Comparison of ENCODE assay signal across 9 cellular contexts in genomic region chr22:40651057-40651456, GRCh38. TPM values are rescaled to one million over a fixed set of nuclear protein-coding genes. Genes with fewer than 3 reads are reported as not detected.
DNase-seq lines count a peak whose midpoint lies in the region; ATAC-seq and TF ChIP-seq lines count a peak whose summit lies in the region.
"Had no signal": no experiment of that assay in that cellular context is flagged by ENCODE, and none has a peak within 500 bp of the region (broad histone marks: within the 10 kb centered on the region; RNA-seq: fewer than 3 reads in every experiment).

No MANE protein-coding gene starts in this region.

- no peak for ATAC-seq in CD4-positive, CD25-positive, alpha-beta regulatory T cell (ENCODE audit: low read depth in 2 of 2)
- ATAC-seq in psoas muscle (no peak), HG02870 (IDR thresholded peaks at IDR 0.05; ENCODE audit: unreplicated experiment) (no peak)

- no peaks in the 10 kb centered on the region for H3K27me3 Mint-ChIP-seq in CD4-positive, CD25-positive, alpha-beta regulatory T cell
- H3K27me3 Mint-ChIP-seq: stimulated activated naive B cell treated with anti-CD40 and anti-IgM and Interleukin-4, amounts not matched to agents 10 μg/mL and 1 μg/mL and 100 μg/mL, for 72 hours had no signal

- TF ChIP-seq CTCF in epithelial cell of proximal tubule (conservative IDR thresholded peaks at IDR 0.05; ENCODE audit: low read depth, low read length) (no peak), psoas muscle (IDR thresholded peaks at IDR 0.05) (no peak)

- H3K9me3 Mint-ChIP-seq in CD4-positive, CD25-positive, alpha-beta regulatory T cell = no peaks in the 10 kb centered on the region
- H3K9me3 Mint-ChIP-seq: stimulated activated naive B cell treated with anti-CD40 and anti-IgM and Interleukin-4, amounts not matched to agents 10 μg/mL and 1 μg/mL and 100 μg/mL, for 72 hours had no signal

- H3K27ac ChIP-seq in CD4-positive, CD25-positive, alpha-beta regulatory T cell (ENCODE audit: insufficient read depth, low read length, poor library complexity, severe bottlenecking) = peak overlapping the region; percentile 65
- peak overlapping the region; percentile 96 for H3K27ac ChIP-seq in psoas muscle

- H3K36me3 Mint-ChIP-seq in CD4-positive, CD25-positive, alpha-beta regulatory T cell = no peaks in the 10 kb centered on the region
- H3K36me3 Mint-ChIP-seq: stimulated activated naive B cell treated with anti-CD40 and anti-IgM and Interleukin-4, amounts not matched to agents 10 μg/mL and 1 μg/mL and 100 μg/mL, for 72 hours had no signal

- no peak for DNase-seq in CD4-positive, CD25-positive, alpha-beta regulatory T cell
- no peak for DNase-seq in NT2/D1 (ENCODE audit: low read depth, low spot score)
- DNase-seq in epithelial cell of proximal tubule (ENCODE audit: low read depth) = no peak
- no peak for DNase-seq in psoas muscle
- DNase-seq in NCI-H524 treated with DMSO at 0.1 percent for 48 hours (lab: John Stamatoyannopoulos, UW) = no peak
- no peak for DNase-seq in NCI-H526 treated with DMSO at 0.1 percent for 48 hours (lab: John Stamatoyannopoulos, UW)
- DNase-seq in GM19238 (ENCODE audit: insufficient read length, low spot score) = no peak

- H3K9me3 ChIP-seq in CD4-positive, CD25-positive, alpha-beta regulatory T cell (ENCODE audit: control insufficient read depth in 2 of 2, low read length in 2 of 2) = no peaks in the 10 kb centered on the region
- H3K9me3 ChIP-seq in NT2/D1 (ENCODE audit: insufficient read depth, low read length) (no peaks in the 10 kb centered on the region), psoas muscle (no peaks in the 10 kb centered on the region)

- peak overlapping the region; percentile 54 for H3K9ac ChIP-seq in NT2/D1 (ENCODE audit: insufficient read length, low read depth)

- peak overlapping the region in 1 of 4 donors; percentile 93 for H3K4me3 Mint-ChIP-seq in CD4-positive, CD25-positive, alpha-beta regulatory T cell

- intact Hi-C loops in psoas muscle (cut with DNase I) = no loop called here

- peaks cover 4 to 15% (median 9%) of the 10 kb centered on the region in 4 donors for H3K4me1 Mint-ChIP-seq in CD4-positive, CD25-positive, alpha-beta regulatory T cell

- 66 to 82% (median 74%) methylated on average over 2 of the region's 2 CpGs for WGBS in psoas muscle, 3 donors

- peak overlapping the region; percentile 55 for H3K4me3 ChIP-seq in CD4-positive, CD25-positive, alpha-beta regulatory T cell (ENCODE audit: low read depth, low read length)
- H3K4me3 ChIP-seq in NT2/D1 (ENCODE audit: insufficient read length, low read depth) (peak overlapping the region; percentile 9), epithelial cell of proximal tubule (ENCODE audit: low read depth, low read length) (peak overlapping the region; percentile 67), psoas muscle (peak overlapping the region; percentile 77)

- peaks cover 6% of the 10 kb centered on the region for H3K4me1 ChIP-seq in CD4-positive, CD25-positive, alpha-beta regulatory T cell (ENCODE audit: control insufficient read depth, insufficient read depth, low read length, poor library complexity, severe bottlenecking)
- peaks cover 11% of the 10 kb centered on the region for H3K4me1 ChIP-seq in NT2/D1 (ENCODE audit: insufficient read depth, insufficient read length)
- H3K4me1 ChIP-seq in psoas muscle = peaks cover 38% of the 10 kb centered on the region

- no peaks in the 10 kb centered on the region for H3K36me3 ChIP-seq in CD4-positive, CD25-positive, alpha-beta regulatory T cell (ENCODE audit: control insufficient read depth, insufficient read depth, low read length)
- H3K36me3 ChIP-seq in NT2/D1 (ENCODE audit: insufficient read depth, insufficient read length, low read length) = no peaks in the 10 kb centered on the region
- no peaks in the 10 kb centered on the region for H3K36me3 ChIP-seq in psoas muscle (ENCODE audit: insufficient read depth in 1 of 2, low read depth in 1 of 2)

- H3K27me3 ChIP-seq in CD4-positive, CD25-positive, alpha-beta regulatory T cell (ENCODE audit: control insufficient read depth, insufficient read depth, low read length) = no peaks in the 10 kb centered on the region
- H3K27me3 ChIP-seq in NT2/D1 (ENCODE audit: insufficient read depth, insufficient read length) = no peaks in the 10 kb centered on the region
- H3K27me3 ChIP-seq in psoas muscle (ENCODE audit: insufficient read depth in 3 of 3, low read length in 2 of 3) = no peaks in the 10 kb centered on the region

- H3K27ac Mint-ChIP-seq in CD4-positive, CD25-positive, alpha-beta regulatory T cell = peak overlapping the region; percentile 18 to 71 (median 31)

RNA-seq across cellular contexts. Expression of gene MRTFA, which starts 14.5 kb away (rescaled TPM):
- total RNA-seq in CD4-positive, CD25-positive, alpha-beta regulatory T cell = 94.5 TPM
- polyA plus RNA-seq in CD4-positive, CD25-positive, alpha-beta regulatory T cell = 10 to 100 TPM; 11.3 to 17.4 (median 14.9) TPM
- total RNA-seq in epithelial cell of proximal tubule = 32.7 and 52.1 TPM in 2 replicates
- total RNA-seq in psoas muscle = 10 to 100 TPM; 15.7 to 24.0 (median 20.0) TPM
- polyA plus RNA-seq in psoas muscle = 10 to 100 TPM; 10.1 to 14.2 (median 14.2) TPM

RNA-seq across cellular contexts. Expression of gene MCHR1, which starts 28.2 kb away (rescaled TPM):
- not detected for total RNA-seq in CD4-positive, CD25-positive, alpha-beta regulatory T cell
- not detected for polyA plus RNA-seq in CD4-positive, CD25-positive, alpha-beta regulatory T cell
- total RNA-seq in epithelial cell of proximal tubule (0.23 TPM in 1 of 2 replicates, not detected in the other), psoas muscle (1 to 10 TPM in 1 of 4 donors, under 1 TPM in 1, not detected in 2; 0.21 to 1.2 TPM)
- under 1 TPM in 2 of 3 donors, not detected in 1; 0.04 to 0.08 TPM for polyA plus RNA-seq in psoas muscle

Comparison
In these comparisons a context has a peak if more than half of its experiments do, and no peak if none do; other contexts are left out.
1. H3K4me3 ChIP-seq: peak in every context shown above with its lines; median percentile 77 in psoas muscle; 67 in epithelial cell of proximal tubule; 55 in CD4-positive, CD25-positive, alpha-beta regulatory T cell; 9 in NT2/D1.